9 cellular contexts compared by ENCODE assay signal in the genomic region with DNA sequence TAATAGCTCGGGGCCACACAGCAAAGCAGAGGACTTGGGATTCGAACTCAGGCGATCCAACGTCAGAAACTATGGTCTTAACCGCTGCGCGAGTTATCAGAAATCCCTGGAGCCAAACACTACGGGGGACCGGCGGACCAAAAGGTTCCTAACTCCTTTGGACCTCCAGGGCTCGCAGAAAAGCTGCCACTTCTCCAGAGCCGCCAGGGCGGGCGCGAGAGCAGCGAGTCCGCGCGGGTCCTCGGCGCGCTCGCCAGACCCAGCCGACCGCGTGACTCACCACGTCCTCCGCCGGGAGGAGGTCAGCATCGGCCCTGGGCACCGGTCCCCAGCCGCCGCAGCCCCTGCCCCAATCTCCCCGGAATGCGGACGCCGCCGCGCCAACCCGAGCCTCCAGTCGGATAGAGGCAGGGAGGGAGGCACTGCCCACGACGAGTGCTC. TPM values are rescaled to one million over a fixed set of nuclear protein-coding genes. Genes with fewer than 3 reads are reported as not detected.
DNase-seq lines count a peak whose midpoint lies in the region; ATAC-seq and TF ChIP-seq lines count a peak whose summit lies in the region.
"Had no signal": no experiment of that assay in that cellular context is flagged by ENCODE, and none has a peak within 500 bp of the region (broad histone marks: within the 10 kb centered on the region; RNA-seq: fewer than 3 reads in every experiment).

No MANE protein-coding gene starts in this region.

- H3K9ac ChIP-seq in NT2/D1 (ENCODE audit: insufficient read length, low read depth) = peak overlapping the region; percentile 44

- DNase-seq in EL (peak; percentile 53), NT2/D1 (ENCODE audit: low read depth, low spot score) (no peak), glomerular visceral epithelial cell (ENCODE audit: extremely low spot score) (peak; percentile 31), psoas muscle (peak; percentile 41 to 68), NCI-H1694 (lab: John Stamatoyannopoulos, UW) (no peak), hippocampal formation (lab: John Stamatoyannopoulos, UW) (no peak), NCI-H2107 treated with DMSO at 0.1 percent for 48 hours (lab: John Stamatoyannopoulos, UW; ENCODE audit: unreplicated experiment) (no peak)
- DNase-seq in activated CD4-positive, alpha-beta T cell treated with anti-CD3 and anti-CD28 coated beads, Interleukin-2, amount 50 U/mL, for 48 hours = no peak
- DNase-seq: caudate nucleus had no signal

- ATAC-seq in psoas muscle = peak; percentile 59 to 80 (median 68)

- no peak for TF ChIP-seq CTCF in psoas muscle (IDR thresholded peaks at IDR 0.05)

- WGBS in psoas muscle, 3 donors = 2 to 4% (median 3%) methylated on average over 35 to 43 of the region's 43 CpGs

- H3K9me3 ChIP-seq in NT2/D1 (ENCODE audit: insufficient read depth, low read length) (no peaks in the 10 kb centered on the region), psoas muscle (no peaks in the 10 kb centered on the region)

- intact Hi-C loops in psoas muscle (cut with DNase I) = no loop called here

- H3K27me3 ChIP-seq in NT2/D1 (ENCODE audit: insufficient read depth, insufficient read length) = peaks cover 100% of the 10 kb centered on the region
- H3K27me3 ChIP-seq in psoas muscle (ENCODE audit: insufficient read depth in 3 of 3, low read length in 2 of 3) = peaks cover 4 to 98% (median 55%) of the 10 kb centered on the region in 3 donors

- H3K4me3 ChIP-seq in NT2/D1 (ENCODE audit: insufficient read length, low read depth) = peak overlapping the region; percentile 42
- H3K4me3 ChIP-seq in psoas muscle = peak overlapping the region; percentile 66

- peaks cover 18% of the 10 kb centered on the region for H3K4me1 ChIP-seq in NT2/D1 (ENCODE audit: insufficient read depth, insufficient read length)
- H3K4me1 ChIP-seq in psoas muscle = peaks cover 19% of the 10 kb centered on the region

- H3K36me3 ChIP-seq in NT2/D1 (ENCODE audit: insufficient read depth, insufficient read length, low read length) (no peaks in the 10 kb centered on the region), psoas muscle (ENCODE audit: insufficient read depth in 1 of 2, low read depth in 1 of 2) (no peaks in the 10 kb centered on the region)

- no peak overlapping the region for H3K27ac ChIP-seq in psoas muscle

RNA-seq across cellular contexts. Expression of gene ALX4, which starts 6.0 kb away (rescaled TPM):
- under 1 TPM in 3 of 4 donors, not detected in 1; 0.11 to 0.21 (median 0.17) TPM for total RNA-seq in psoas muscle
- polyA plus RNA-seq in psoas muscle = under 1 TPM; 0.04 to 0.23 (median 0.06) TPM

Comparison
In these comparisons a context has a peak if more than half of its experiments do, and no peak if none do; other contexts are left out.
1. DNase-seq: peak in EL (single experiment), glomerular visceral epithelial cell (single experiment) and psoas muscle (2 of 2); none in NT2/D1 (single experiment), NCI-H1694 (single experiment), hippocampal formation (0 of 2), NCI-H2107 treated with DMSO at 0.1 percent for 48 hours (single experiment) and activated CD4-positive, alpha-beta T cell treated with anti-CD3 and anti-CD28 coated beads, Interleukin-2, amount 50 U/mL, for 48 hours (0 of 2).